In the genomic region with DNA sequence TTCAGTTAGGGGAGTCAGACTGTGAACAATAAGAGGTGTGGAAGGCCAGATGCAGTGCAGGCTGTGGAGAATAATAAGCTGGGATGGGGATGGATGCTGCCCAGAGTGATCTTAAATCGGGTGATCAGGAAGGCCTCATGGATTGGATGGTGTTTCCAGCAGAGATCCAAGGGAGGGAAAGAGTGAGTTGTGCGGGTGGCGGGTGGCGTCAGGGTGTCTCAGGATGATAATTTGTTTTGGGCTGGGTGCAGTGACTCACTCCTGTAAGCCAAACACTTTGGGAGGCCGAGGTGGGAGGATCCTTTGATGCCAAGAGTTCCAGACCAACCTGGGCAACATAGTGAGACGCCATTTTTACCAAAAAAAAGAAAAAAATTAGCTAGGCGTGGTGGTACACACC, we compare ENCODE assay signal across 20 cellular contexts. TPM values are rescaled to one million over a fixed set of nuclear protein-coding genes. Genes with fewer than 3 reads are reported as not detected.
DNase-seq lines count a peak whose midpoint lies in the region; ATAC-seq, FAIRE-seq and TF ChIP-seq lines count a peak whose summit lies in the region.
"Had no signal": no experiment of that assay in that cellular context is flagged by ENCODE, and none has a peak within 500 bp of the region (broad histone marks: within the 10 kb centered on the region; RNA-seq: fewer than 3 reads in every experiment).

No MANE protein-coding gene starts in this region.

- no peak for TF ChIP-seq POLR2A in K562 (conservative IDR thresholded peaks at IDR 0.05)

- 48% methylated on average over 5 of the region's 7 CpGs for WGBS in K562 (ENCODE audit: insufficient coverage, low coverage, missing lambda C conversion rate)

- CTCF ChIA-PET in activated naive CD4-positive, alpha-beta T cell treated with anti-CD3 and anti-CD28 coated beads, Interleukin-2, amount 10 ng/mL, durations not matched to agents 7 days and 5 days (lab: Charles Lee), result interaction anchor here (0.5 kb wide), 1 partner anchor 141 kb away, joined by 4 read pairs; no protein-coding TSS in a partner anchor
- CTCF ChIA-PET in K562 (lab: Yijun Ruan, JAX; ENCODE audit: low intra/inter-chr PET ratio), result no interaction called here

- H3K4me3 Mint-ChIP-seq in activated naive CD4-positive, alpha-beta T cell treated with anti-CD3 and anti-CD28 coated beads, Interleukin-2, amount 10 ng/mL, durations not matched to agents 7 days and 5 days, result peak overlapping the region; percentile 3
- no peak overlapping the region for H3K4me3 Mint-ChIP-seq in GM23338
- H3K4me3 Mint-ChIP-seq in HFFc6, result no peak overlapping the region

- H4K20me1 ChIP-seq in OCI-LY1 (ENCODE audit: insufficient read depth, low read length) (no peaks in the 10 kb centered on the region), K562 (replicated peaks; ENCODE audit: control insufficient read depth, insufficient read depth, low read length) (no peaks in the 10 kb centered on the region), GM23338 (replicated peaks; ENCODE audit: insufficient read depth) (no peaks in the 10 kb centered on the region)

- no TSS peak for BruUV-seq in K562 (replicated peaks; lab: Mats Ljungman, UMichigan)

- no peaks in the 10 kb centered on the region for H3F3A ChIP-seq in OCI-LY1 (ENCODE audit: insufficient read depth, low read length)
- H3F3A ChIP-seq in GM23338 (replicated peaks; ENCODE audit: low read depth), result no peaks in the 10 kb centered on the region

- ATAC-seq in K562, result no peak
- no peak for ATAC-seq in GM23338
- no peak for ATAC-seq in GM21526 (IDR thresholded peaks at IDR 0.05; ENCODE audit: low FRiP score, unreplicated experiment)
- ATAC-seq: left ventricle myocardium superior had no signal

- H3K9me3 ChIP-seq in OCI-LY1 (ENCODE audit: low read length) (no peaks in the 10 kb centered on the region), K562 (replicated peaks; ENCODE audit: control insufficient read depth, insufficient read depth, low read depth, low read length) (no peaks in the 10 kb centered on the region)
- H3K9me3 ChIP-seq: breast epithelium had no signal

- H3K4me3 ChIP-seq in OCI-LY1 (ENCODE audit: low read depth, low read length, poor library complexity, severe bottlenecking), result no peak overlapping the region
- H3K4me3 ChIP-seq in K562, result no peak overlapping the region
- H3K4me3 ChIP-seq in GM23338, result no peak overlapping the region
- H3K4me3 ChIP-seq: breast epithelium had no signal

- peak overlapping the region; percentile 88 for H3K27ac Mint-ChIP-seq in activated naive CD4-positive, alpha-beta T cell treated with anti-CD3 and anti-CD28 coated beads, Interleukin-2, amount 10 ng/mL, durations not matched to agents 7 days and 5 days
- H3K27ac Mint-ChIP-seq in GM23338, result no peak overlapping the region
- no peak overlapping the region for H3K27ac Mint-ChIP-seq in HFFc6

- in situ Hi-C loops in K562 (cut with MboI), result no loop called here

- H2AFZ ChIP-seq in OCI-LY1 (ENCODE audit: low read length), result no peak overlapping the region
- H2AFZ ChIP-seq in K562 (ENCODE audit: low read depth, low read length), result no peak overlapping the region
- no peak overlapping the region for H2AFZ ChIP-seq in GM23338

- no peak for FAIRE-seq in K562 (lab: Jason Lieb, UNC)
- FAIRE-seq: GM18507, H54 had no signal

- DNase-seq in activated naive CD4-positive, alpha-beta T cell treated with anti-CD3 and anti-CD28 coated beads, Interleukin-2, amount 10 ng/mL, durations not matched to agents 7 days and 5 days, result peak; percentile 18
- no peak for DNase-seq in activated naive CD4-positive, alpha-beta T cell (lab: John Stamatoyannopoulos, UW)
- no peak for DNase-seq in K562 (ENCODE audit: extremely low read depth in 1 of 4, low spot score in 3 of 4)
- DNase-seq in stimulated activated CD8-positive, alpha-beta memory T cell treated with anti-CD3 and anti-CD28 coated beads, Interleukin-4, amount 100 ng/mL, for 48 hours, result peak; percentile 23
- DNase-seq in GM23338 (ENCODE audit: low spot score), result no peak
- DNase-seq in HFFc6, result no peak
- DNase-seq: COR-L47; IMR-90; left ventricle myocardium superior; NCI-H1930; NK-92 treated with Interleukin-12 subunit alpha and Interleukin-12 subunit beta, amount 100 ng/mL, for 24 hours had no signal

- no peaks in the 10 kb centered on the region for H3K9me2 ChIP-seq in OCI-LY1 (ENCODE audit: low read depth, low read length)
- no peaks in the 10 kb centered on the region for H3K9me2 ChIP-seq in GM23338 (ENCODE audit: insufficient read depth)

- peaks cover 2% of the 10 kb centered on the region for H3K9me1 ChIP-seq in K562 (ENCODE audit: control insufficient read depth, insufficient read depth, low read length)

- H3K27me3 Mint-ChIP-seq in activated naive CD4-positive, alpha-beta T cell treated with anti-CD3 and anti-CD28 coated beads, Interleukin-2, amount 10 ng/mL, durations not matched to agents 7 days and 5 days, result no peaks in the 10 kb centered on the region
- H3K27me3 Mint-ChIP-seq in GM23338 (ENCODE audit: insufficient read depth, low read depth, poor library complexity) (peaks cover 4% of the 10 kb centered on the region), HFFc6 (ENCODE audit: insufficient read depth) (no peaks in the 10 kb centered on the region; the same call in 1 of the 2 replicates)

- no peaks in the 10 kb centered on the region for H3K9me3 Mint-ChIP-seq in activated naive CD4-positive, alpha-beta T cell treated with anti-CD3 and anti-CD28 coated beads, Interleukin-2, amount 10 ng/mL, durations not matched to agents 7 days and 5 days
- H3K9me3 Mint-ChIP-seq in GM23338, result no peaks in the 10 kb centered on the region; the same call in 2 of the 3 replicates
- no peaks in the 10 kb centered on the region for H3K9me3 Mint-ChIP-seq in HFFc6

- TF ChIP-seq CTCF in OCI-LY1 (IDR thresholded peaks at IDR 0.05; ENCODE audit: low read length) (no peak), K562 (IDR thresholded peaks at IDR 0.05 in 2 of 3, conservative IDR thresholded peaks at IDR 0.05 in 1 of 3; ENCODE audit: insufficient read depth in 2 of 3, low read depth in 1 of 3, low read length in 3 of 3) (no peak), GM23338 (conservative IDR thresholded peaks at IDR 0.05; ENCODE audit: low read depth in 2 of 2) (no peak), HFFc6 (IDR thresholded peaks at IDR 0.05) (no peak)

- no peak overlapping the region for H3K4me2 ChIP-seq in OCI-LY1 (ENCODE audit: low read length)
- H3K4me2 ChIP-seq in K562 (ENCODE audit: insufficient read depth, low read length), result no peak overlapping the region
- H3K4me2 ChIP-seq in GM23338, result no peak overlapping the region

- peak overlapping the region; percentile 16 for H3K27ac ChIP-seq in OCI-LY1 (ENCODE audit: low read depth, low read length, poor library complexity, severe bottlenecking)
- H3K27ac ChIP-seq in K562 (ENCODE audit: extremely low read depth, low read depth, low read length), result no peak overlapping the region
- H3K27ac ChIP-seq in GM23338 (ENCODE audit: low read depth), result no peak overlapping the region

- peaks cover 70% of the 10 kb centered on the region for H3K36me3 Mint-ChIP-seq in activated naive CD4-positive, alpha-beta T cell treated with anti-CD3 and anti-CD28 coated beads, Interleukin-2, amount 10 ng/mL, durations not matched to agents 7 days and 5 days
- H3K36me3 Mint-ChIP-seq in GM23338 (ENCODE audit: low read depth), result peaks cover 47% of the 10 kb centered on the region
- H3K36me3 Mint-ChIP-seq in HFFc6 (ENCODE audit: low read depth), result peaks cover 31% of the 10 kb centered on the region

- intact Hi-C loops in K562 (cut with micrococcal nuclease), result loop anchor here (10.0 kb wide), 1 partner anchor 324 kb away; a partner anchor contains a TSS

- H3K4me1 ChIP-seq in OCI-LY1 (ENCODE audit: insufficient read depth, low read length, severe bottlenecking) (peaks cover 20% of the 10 kb centered on the region), K562 (replicated peaks in 1 of 2; ENCODE audit: control insufficient read depth in 2 of 2, insufficient read depth in 2 of 2, low read length in 2 of 2) (peaks cover 0 to 7% of the 10 kb centered on the region in 2 experiments; a peak in 3 of 5 replicates), GM23338 (ENCODE audit: insufficient read depth) (no peaks in the 10 kb centered on the region)
- H3K4me1 ChIP-seq: breast epithelium had no signal

- H3K79me2 ChIP-seq in OCI-LY1 (ENCODE audit: insufficient read depth, low read length), result no peaks in the 10 kb centered on the region
- no peaks in the 10 kb centered on the region for H3K79me2 ChIP-seq in K562 (ENCODE audit: control insufficient read depth, insufficient read depth, low read length)
- H3K79me2 ChIP-seq in GM23338 (replicated peaks; ENCODE audit: insufficient read depth), result no peaks in the 10 kb centered on the region

- TF ChIP-seq RAD21 in K562 (CRISPR knock-in tag; conservative IDR thresholded peaks at IDR 0.05 in 1 of 2, IDR thresholded peaks at IDR 0.05 in 1 of 2), result no peak

- H3K36me3 ChIP-seq in OCI-LY1 (ENCODE audit: insufficient read depth, low read length) (no peaks in the 10 kb centered on the region; the same call in 1 of the 2 replicates), K562 (ENCODE audit: control insufficient read depth, insufficient read depth, low read length) (no peaks in the 10 kb centered on the region), GM23338 (ENCODE audit: insufficient read depth) (no peaks in the 10 kb centered on the region)

- POLR2A ChIA-PET in K562 (lab: Yijun Ruan, JAX), result interaction anchor here (0.9 kb wide), 1 partner anchor 11 kb away, joined by 3 read pairs; no protein-coding TSS in a partner anchor

- peaks cover 71% of the 10 kb centered on the region for H3K4me1 Mint-ChIP-seq in activated naive CD4-positive, alpha-beta T cell treated with anti-CD3 and anti-CD28 coated beads, Interleukin-2, amount 10 ng/mL, durations not matched to agents 7 days and 5 days
- H3K4me1 Mint-ChIP-seq in GM23338 (0 out of 3 replicates have a peak, but pooled peaks cover under 1% of the 10 kb centered on the region), HFFc6 (ENCODE audit: low read depth) (peaks cover 2% of the 10 kb centered on the region)

- H3K27me3 ChIP-seq in OCI-LY1 (ENCODE audit: insufficient read depth, low read length) (no peaks in the 10 kb centered on the region), K562 (ENCODE audit: control insufficient read depth in 2 of 2, insufficient read depth in 2 of 2, low read length in 2 of 2) (no peaks in the 10 kb centered on the region), GM23338 (ENCODE audit: insufficient read depth) (no peaks in the 10 kb centered on the region)
- H3K27me3 ChIP-seq: breast epithelium had no signal

- TF ChIP-seq EP300 in K562 (IDR thresholded peaks at IDR 0.05; ENCODE audit: low read length), result no peak

- H3K9ac ChIP-seq in OCI-LY1 (ENCODE audit: low read length) (no peak overlapping the region), K562 (ENCODE audit: insufficient read depth in 1 of 2, low read depth in 2 of 2, low read length in 2 of 2) (no peak overlapping the region)

RNA-seq across cellular contexts. Expression of a gene that starts 7.9 kb away (rescaled TPM):
- 4.7 and 8.8 TPM in 2 replicates for total RNA-seq in K562 (2011; cell fraction: chromatin; rRNA removed; ENCODE audit: low replicate concordance)
- total RNA-seq in K562 (2011; cell fraction: nucleolus; rRNA removed), result 2.0 and 3.0 TPM in 2 replicates
- 3.7 and 4.2 TPM in 2 replicates for total RNA-seq in K562 (2011; cell fraction: nucleoplasm; rRNA removed)
- total RNA-seq in K562 (2014; rRNA removed) (4.8 and 6.8 TPM in 2 replicates), K562 (2014; rRNA removed; fragmentation: Illumina TruSeq; extraction: Trizol) (10.8 and 11.0 TPM in 2 replicates), K562 (2015; rRNA removed; fragmentation: Illumina TruSeq; extraction: Trizol) (6.9 TPM in 2 replicates), K562 (2021) (6.2 and 6.7 TPM in 2 replicates)
- polyA plus RNA-seq in K562 (2011; rRNA removed) (2.2 and 7.8 TPM in 2 replicates), K562 (2014; fragmentation: Illumina TruSeq; extraction: Trizol) (5.9 and 8.3 TPM in 2 replicates), K562 (2014; fragmentation: Nextera tagmentation; extraction: Ambion mirVana) (10 to 100 TPM; 11.1 to 17.6 TPM), K562 (2014; rRNA removed) (4.9 and 6.6 TPM in 2 replicates), GM23338 (2016; fragmentation: Nextera tagmentation; extraction: Ambion mirVana) (10.9 and 11.3 TPM in 2 replicates)
- polyA plus RNA-seq in K562 (2011; cell fraction: cytosol; rRNA removed), result 1.1 and 1.7 TPM in 2 replicates
- polyA plus RNA-seq in K562 (2011; cell fraction: nucleus; rRNA removed), result 3.2 and 3.3 TPM in 2 replicates
- polyA plus RNA-seq in K562 (2012), result 5.3 and 6.6 TPM in 2 replicates
- 9.2 and 14.1 TPM in 2 replicates for polyA minus RNA-seq in K562 (2011; rRNA and poly(A)+ RNA removed)
- 2.0 and 6.1 TPM in 2 replicates for polyA minus RNA-seq in K562 (2011; cell fraction: cytosol; rRNA and poly(A)+ RNA removed)
- 3.0 and 3.2 TPM in 2 replicates for polyA minus RNA-seq in K562 (2011; cell fraction: nucleus; rRNA and poly(A)+ RNA removed)
- total RNA-seq in GM23338 (2014; rRNA removed; shearing (Covaris generic)), result 3.8 and 7.8 TPM in 2 replicates
- total RNA-seq in HFFc6 (2021; fragmentation: NEBNext Ultra II Directional; extraction: Animal tissue kit (Norgen Biotek cat#: 25700)), result 10 to 100 TPM; 22.8 to 28.5 (median 25.8) TPM

RNA-seq across cellular contexts. Expression of a gene that starts 13.4 kb away (rescaled TPM):
- not detected in 2 replicates for total RNA-seq in K562 (2011; cell fraction: chromatin; rRNA removed; ENCODE audit: low replicate concordance)
- total RNA-seq in K562 (2011; cell fraction: nucleolus; rRNA removed), result not detected in 2 replicates
- total RNA-seq in K562 (2011; cell fraction: nucleoplasm; rRNA removed), result not detected in 2 replicates
- not detected in 2 replicates for total RNA-seq in K562 (2014; rRNA removed)
- total RNA-seq in K562 (2014; rRNA removed; fragmentation: Illumina TruSeq; extraction: Trizol), result not detected in 2 replicates
- not detected in 2 replicates for total RNA-seq in K562 (2015; rRNA removed; fragmentation: Illumina TruSeq; extraction: Trizol)
- not detected in 2 replicates for total RNA-seq in K562 (2021)
- polyA plus RNA-seq in K562 (2011; rRNA removed), result not detected in 2 replicates
- not detected in 2 replicates for polyA plus RNA-seq in K562 (2011; cell fraction: cytosol; rRNA removed)
- not detected in 2 replicates for polyA plus RNA-seq in K562 (2011; cell fraction: nucleus; rRNA removed)
- polyA plus RNA-seq in K562 (2012), result not detected in 2 replicates
- not detected in 2 replicates for polyA plus RNA-seq in K562 (2014; fragmentation: Illumina TruSeq; extraction: Trizol)
- not detected for polyA plus RNA-seq in K562 (2014; fragmentation: Nextera tagmentation; extraction: Ambion mirVana)
- polyA plus RNA-seq in K562 (2014; rRNA removed), result not detected in 2 replicates
- polyA minus RNA-seq in K562 (2011; rRNA and poly(A)+ RNA removed), result not detected in 2 replicates
- polyA minus RNA-seq in K562 (2011; cell fraction: cytosol; rRNA and poly(A)+ RNA removed), result not detected in 2 replicates
- not detected in 2 replicates for polyA minus RNA-seq in K562 (2011; cell fraction: nucleus; rRNA and poly(A)+ RNA removed)
- total RNA-seq in GM23338 (2014; rRNA removed; shearing (Covaris generic)), result not detected in 2 replicates
- not detected in 2 replicates for polyA plus RNA-seq in GM23338 (2016; fragmentation: Nextera tagmentation; extraction: Ambion mirVana)
- not detected for total RNA-seq in HFFc6 (2021; fragmentation: NEBNext Ultra II Directional; extraction: Animal tissue kit (Norgen Biotek cat#: 25700))
- total RNA-seq: breast epithelium, dermis microvascular lymphatic vessel endothelial cell, esophagus mucosa, IMR-90, left ventricle myocardium superior, osteoblast, urinary bladder had no signal
- polyA plus RNA-seq: IMR-90, urinary bladder had no signal

Comparison
In these comparisons a context has a peak if more than half of its experiments do, and no peak if none do; other contexts are left out.
1. DNase-seq: peak in activated naive CD4-positive, alpha-beta T cell treated with anti-CD3 and anti-CD28 coated beads, Interleukin-2, amount 10 ng/mL, durations not matched to agents 7 days and 5 days (single experiment) and stimulated activated CD8-positive, alpha-beta memory T cell treated with anti-CD3 and anti-CD28 coated beads, Interleukin-4, amount 100 ng/mL, for 48 hours (single experiment); none in activated naive CD4-positive, alpha-beta T cell (0 of 4), K562 (0 of 4), GM23338 (single experiment) and HFFc6 (single experiment).